In genomic region chr9:94449486-94449885, GRCh38 we compare ENCODE assay signal across 27 cellular contexts.
"Had no signal": no experiment of that assay in that cellular context is flagged by ENCODE, and none has a peak within 500 bp of the region (broad histone marks: within the 10 kb centered on the region; RNA-seq: fewer than 3 reads in every experiment).

No MANE protein-coding gene starts in this region.

- H3K27ac Mint-ChIP-seq: activated CD4-positive, alpha-beta T cell treated with anti-CD3 and anti-CD28 coated beads, Interleukin-2, amount 10 ng/mL, durations not matched to agents 24 days and 14 days; activated CD8-positive, alpha-beta T cell treated with anti-CD3 and anti-CD28 coated beads for 36 hours; activated naive CD8-positive, alpha-beta T cell treated with anti-CD3 and anti-CD28 coated beads, Interleukin-2, amount 10 ng/mL, durations not matched to agents 7 days and 5 days; natural killer cell; type B pancreatic cell had no signal

- H3K36me3 ChIP-seq: ovary had no signal

- H3K4me1 Mint-ChIP-seq: activated CD4-positive, alpha-beta T cell treated with anti-CD3 and anti-CD28 coated beads, Interleukin-2, amount 10 ng/mL, durations not matched to agents 24 days and 14 days had no signal

- H3K27ac ChIP-seq: colonic mucosa, dorsolateral prefrontal cortex, left ventricle myocardium inferior, ovary, prostate gland, spleen, thoracic aorta, vagina, VCaP had no signal

- H3K4me1 ChIP-seq: colonic mucosa, prostate gland, spleen, vagina had no signal

- H3K27me3 ChIP-seq: colonic mucosa, dorsolateral prefrontal cortex, spleen, vagina had no signal

- H3K9me3 ChIP-seq: colonic mucosa, left ventricle myocardium inferior, ovary, prostate gland, spleen, thoracic aorta, vagina had no signal

- FAIRE-seq: bronchial epithelial cell, endothelial cell of umbilical vein had no signal

- H3K27me3 Mint-ChIP-seq: activated CD4-positive, alpha-beta T cell treated with anti-CD3 and anti-CD28 coated beads, Interleukin-2, amount 10 ng/mL, durations not matched to agents 24 days and 14 days; activated CD8-positive, alpha-beta T cell treated with anti-CD3 and anti-CD28 coated beads for 36 hours; activated naive CD8-positive, alpha-beta T cell treated with anti-CD3 and anti-CD28 coated beads, Interleukin-2, amount 10 ng/mL, durations not matched to agents 7 days and 5 days; effector memory CD8-positive, alpha-beta T cell; type B pancreatic cell had no signal

- H3K9me3 Mint-ChIP-seq: activated CD4-positive, alpha-beta T cell treated with anti-CD3 and anti-CD28 coated beads, Interleukin-2, amount 10 ng/mL, durations not matched to agents 24 days and 14 days; activated CD8-positive, alpha-beta T cell treated with anti-CD3 and anti-CD28 coated beads for 36 hours; activated naive CD8-positive, alpha-beta T cell treated with anti-CD3 and anti-CD28 coated beads, Interleukin-2, amount 10 ng/mL, durations not matched to agents 7 days and 5 days; effector memory CD8-positive, alpha-beta T cell; natural killer cell; type B pancreatic cell had no signal

- H3K4me3 Mint-ChIP-seq: activated CD4-positive, alpha-beta T cell treated with anti-CD3 and anti-CD28 coated beads, Interleukin-2, amount 10 ng/mL, durations not matched to agents 24 days and 14 days; activated CD8-positive, alpha-beta T cell treated with anti-CD3 and anti-CD28 coated beads for 36 hours; activated naive CD8-positive, alpha-beta T cell treated with anti-CD3 and anti-CD28 coated beads, Interleukin-2, amount 10 ng/mL, durations not matched to agents 7 days and 5 days; effector memory CD8-positive, alpha-beta T cell; natural killer cell; type B pancreatic cell had no signal

- H3K4me3 ChIP-seq: colonic mucosa, dorsolateral prefrontal cortex, left ventricle myocardium inferior, ovary, prostate gland, spleen, thoracic aorta, vagina had no signal

- H3K36me3 Mint-ChIP-seq: natural killer cell had no signal

- ATAC-seq: activated CD4-positive, CD25-positive, alpha-beta regulatory T cell treated with anti-CD3 and anti-CD28 coated beads, Interleukin-2, amount 50 U/mL, for 24 hours; activated CD8-positive, alpha-beta T cell treated with anti-CD3 and anti-CD28 coated beads for 36 hours; effector memory CD8-positive, alpha-beta T cell; esophagus mucosa; natural killer cell had no signal

- DNase-seq: activated CD4-positive, alpha-beta T cell treated with anti-CD3 and anti-CD28 coated beads, Interleukin-2, amount 10 ng/mL, durations not matched to agents 24 days and 14 days; activated CD8-positive, alpha-beta T cell treated with anti-CD3 and anti-CD28 coated beads for 36 hours; activated naive CD4-positive, alpha-beta T cell; activated naive CD8-positive, alpha-beta T cell treated with anti-CD3 and anti-CD28 coated beads, Interleukin-2, amount 10 ng/mL, durations not matched to agents 7 days and 5 days; activated T-cell treated with anti-CD3 and anti-CD28 coated beads, Interleukin-2, amount 50 U/mL, for 1 hour; amygdala; colonic mucosa; dorsolateral prefrontal cortex; effector memory CD8-positive, alpha-beta T cell; foreskin melanocyte; hippocampal formation; left ventricle myocardium inferior; midbrain; natural killer cell; ovary; spleen; stimulated activated CD4-positive, alpha-beta T cell treated with anti-CD3 and anti-CD28 coated beads, Interleukin-4, amount 100 ng/mL, for 1 hour; stimulated activated naive CD4-positive, alpha-beta T cell treated with Interleukin-2 at 50 U/mL for 16 hours had no signal
